2 cellular contexts compared by ENCODE assay signal in the genomic region with DNA sequence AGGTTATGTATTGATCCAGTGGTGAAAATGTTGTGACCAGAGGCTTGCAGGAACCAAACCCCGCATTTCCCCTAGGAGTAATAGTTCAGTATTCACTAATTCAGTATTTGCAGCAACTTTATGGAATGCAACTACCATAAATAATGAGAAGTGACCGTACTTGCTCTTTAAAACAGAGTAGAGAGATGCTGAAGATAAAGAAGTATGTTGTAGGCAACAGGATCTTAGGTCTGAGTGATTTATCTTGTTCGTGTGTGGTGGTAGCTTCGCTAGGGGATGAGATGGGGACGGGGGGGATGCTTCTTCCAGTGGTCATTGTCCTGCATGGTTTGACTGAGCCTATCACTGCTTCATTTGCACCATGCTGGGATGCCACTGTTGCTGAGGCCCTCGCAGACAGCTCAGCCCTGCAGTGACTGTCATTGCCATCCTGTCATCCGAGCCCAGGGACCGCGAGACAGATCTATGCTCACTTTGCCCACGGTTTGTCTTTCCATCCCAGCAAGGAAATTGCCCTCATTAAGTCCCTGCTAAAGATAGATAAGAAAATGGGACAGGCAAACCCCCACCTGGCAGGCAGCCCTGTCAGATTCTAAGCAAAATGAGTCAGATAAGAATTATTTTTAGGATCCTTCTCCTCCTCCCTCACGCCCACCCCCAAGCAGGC.
TF ChIP-seq lines count a peak whose summit lies in the region.

No MANE protein-coding gene starts in this region.

TF ChIP-seq in IMR-90, 13 proteins besides CTCF, POLR2A, EP300 and RAD21:
- TF ChIP-seq CHD1 (IDR thresholded peaks at IDR 0.05; ENCODE audit: low read depth, low read length) (no peak), RFX5 (IDR thresholded peaks at IDR 0.05; ENCODE audit: low read depth, low read length) (no peak), SMC3 (IDR thresholded peaks at IDR 0.05; ENCODE audit: low read depth, low read length) (no peak), MAFK (IDR thresholded peaks at IDR 0.05; ENCODE audit: low read depth, low read length) (no peak), MAZ (IDR thresholded peaks at IDR 0.05; ENCODE audit: borderline replicate concordance, low read depth, low read length) (peak; percentile 15; the same call in 1 of the 2 replicates), NFE2L2 (IDR thresholded peaks at IDR 0.05; ENCODE audit: low read depth, low read length) (no peak), RCOR1 (IDR thresholded peaks at IDR 0.05; ENCODE audit: insufficient replicate concordance, low read length) (no peak), BHLHE40 (IDR thresholded peaks at IDR 0.05; ENCODE audit: low read depth, low read length) (no peak), FOS (IDR thresholded peaks at IDR 0.05; ENCODE audit: low read depth, low read length) (0 out of 2 replicates have a peak, but pooled peaks have one; percentile 17)
- TF ChIP-seq, protein P1, sequence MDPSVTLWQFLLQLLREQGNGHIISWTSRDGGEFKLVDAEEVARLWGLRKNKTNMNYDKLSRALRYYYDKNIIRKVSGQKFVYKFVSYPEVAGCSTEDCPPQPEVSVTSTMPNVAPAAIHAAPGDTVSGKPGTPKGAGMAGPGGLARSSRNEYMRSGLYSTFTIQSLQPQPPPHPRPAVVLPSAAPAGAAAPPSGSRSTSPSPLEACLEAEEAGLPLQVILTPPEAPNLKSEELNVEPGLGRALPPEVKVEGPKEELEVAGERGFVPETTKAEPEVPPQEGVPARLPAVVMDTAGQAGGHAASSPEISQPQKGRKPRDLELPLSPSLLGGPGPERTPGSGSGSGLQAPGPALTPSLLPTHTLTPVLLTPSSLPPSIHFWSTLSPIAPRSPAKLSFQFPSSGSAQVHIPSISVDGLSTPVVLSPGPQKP (IDR thresholded peaks at IDR 0.05; ENCODE audit: borderline replicate concordance, low read depth, low read length): no peak
- TF ChIP-seq, protein P2, sequence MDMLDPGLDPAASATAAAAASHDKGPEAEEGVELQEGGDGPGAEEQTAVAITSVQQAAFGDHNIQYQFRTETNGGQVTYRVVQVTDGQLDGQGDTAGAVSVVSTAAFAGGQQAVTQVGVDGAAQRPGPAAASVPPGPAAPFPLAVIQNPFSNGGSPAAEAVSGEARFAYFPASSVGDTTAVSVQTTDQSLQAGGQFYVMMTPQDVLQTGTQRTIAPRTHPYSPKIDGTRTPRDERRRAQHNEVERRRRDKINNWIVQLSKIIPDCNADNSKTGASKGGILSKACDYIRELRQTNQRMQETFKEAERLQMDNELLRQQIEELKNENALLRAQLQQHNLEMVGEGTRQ (IDR thresholded peaks at IDR 0.05; ENCODE audit: low read depth, low read length): no peak

TF ChIP-seq in GM12878, 131 proteins besides CTCF, POLR2A, EP300 and RAD21:
- TF ChIP-seq MEF2A (IDR thresholded peaks at IDR 0.05; ENCODE audit: insufficient read depth, low read depth, low read length): peak; percentile 54; the same call in 1 of the 2 replicates
- no peak for TF ChIP-seq CHD1 (IDR thresholded peaks at IDR 0.05; ENCODE audit: low read depth, low read length)
